Comparison of ENCODE assay signal across 21 cellular contexts in the genomic region with DNA sequence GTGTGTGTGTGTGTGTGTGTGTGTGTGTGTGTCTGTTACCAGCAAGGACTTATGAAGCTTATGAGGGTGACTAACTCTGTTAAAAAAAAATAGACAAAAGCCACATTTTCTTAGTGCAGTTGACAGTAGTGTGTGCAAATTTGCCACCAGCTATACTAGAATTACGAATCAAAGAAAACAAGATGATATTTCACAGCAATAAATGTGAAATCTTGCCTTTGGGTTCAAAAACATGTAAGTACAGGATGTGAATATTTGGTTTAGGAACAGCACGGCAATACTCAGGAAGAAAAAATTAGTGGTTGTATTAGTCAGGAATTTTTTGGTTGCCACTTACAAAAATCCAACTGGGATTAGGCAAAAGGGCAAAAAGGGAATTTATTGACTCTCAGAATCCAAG.
"Had no signal": no experiment of that assay in that cellular context is flagged by ENCODE, and none has a peak within 500 bp of the region (broad histone marks: within the 10 kb centered on the region; RNA-seq: fewer than 3 reads in every experiment).

No MANE protein-coding gene starts in this region.

- H3K9me3 ChIP-seq: body of pancreas, neutrophil, upper lobe of left lung had no signal

- DNase-seq: activated CD4-positive, alpha-beta T cell treated with anti-CD3 and anti-CD28 coated beads for 4 hours; activated CD8-positive, alpha-beta memory T cell treated with anti-CD3 and anti-CD28 coated beads, Interleukin-2, amount 50 U/mL, for 48 hours; activated CD8-positive, alpha-beta T cell treated with anti-CD3 and anti-CD28 coated beads for 36 hours; activated gamma-delta T cell; activated T-cell treated with anti-CD3 and anti-CD28 coated beads, Interleukin-2, amount 50 U/mL, for 72 hours; amniotic stem cell; body of pancreas; dermis blood vessel endothelial cell; effector memory CD8-positive, alpha-beta T cell; hypothalamus; left ventricle myocardium superior; mesenchymal stem cell; natural killer cell; stimulated activated CD4-positive, alpha-beta T cell treated with anti-CD3 and anti-CD28 coated beads, Interleukin-4, amount 100 ng/mL, for 4 hours; stimulated activated CD8-positive, alpha-beta memory T cell treated with anti-CD3 and anti-CD28 coated beads, Interleukin-4, amount 100 ng/mL, for 48 hours; stimulated activated naive CD8-positive, alpha-beta T cell treated with anti-CD3 and anti-CD28 coated beads, Interleukin-15, Interleukin-2, amounts not matched to agents 100 U/mL and 50 U/mL, for 24 hours; upper lobe of left lung had no signal

- H3K36me3 ChIP-seq: neutrophil, upper lobe of left lung had no signal

- H3K27me3 ChIP-seq: body of pancreas, neutrophil, upper lobe of left lung had no signal

- H3K4me3 ChIP-seq: body of pancreas, skin epidermis, upper lobe of left lung had no signal

- H3K27ac ChIP-seq: body of pancreas, epithelial cell of prostate, neutrophil, skin epidermis, upper lobe of left lung had no signal

- ATAC-seq: activated CD8-positive, alpha-beta T cell treated with anti-CD3 and anti-CD28 coated beads for 36 hours; activated naive CD4-positive, alpha-beta T cell treated with anti-CD3 and anti-CD28 coated beads, Interleukin-2, amount 50 U/mL, for 72 hours; activated T-cell treated with anti-CD3 and anti-CD28 coated beads, Interleukin-2, amount 50 U/mL, for 72 hours; body of pancreas; effector memory CD8-positive, alpha-beta T cell; left ventricle myocardium superior; natural killer cell; stimulated activated naive CD8-positive, alpha-beta T cell treated with anti-CD3 and anti-CD28 coated beads, Interleukin-15, Interleukin-2, amounts not matched to agents 100 U/mL and 50 U/mL, for 24 hours had no signal
